25 cellular contexts compared by ENCODE assay signal in the genomic region with DNA sequence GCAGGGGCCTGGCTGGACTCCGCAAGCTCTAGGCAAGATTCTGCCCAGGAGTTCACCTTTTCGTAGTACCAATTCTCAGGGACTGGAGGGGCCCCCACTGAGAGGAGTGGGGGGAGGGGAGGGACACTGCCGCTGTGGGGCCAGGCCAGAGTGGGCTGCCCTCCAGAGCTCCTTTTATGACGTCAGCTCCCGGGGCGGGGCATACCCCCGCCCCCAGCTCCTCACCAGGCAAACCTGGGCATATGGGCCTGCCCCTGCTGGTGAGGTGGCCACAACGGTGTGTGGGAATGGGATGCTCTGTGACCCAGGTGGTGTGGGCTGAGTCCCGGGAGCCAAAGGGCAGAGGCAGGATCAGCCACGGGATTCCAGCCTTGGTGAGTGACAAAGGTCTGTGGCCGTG. TPM values are rescaled to one million over a fixed set of nuclear protein-coding genes. Genes with fewer than 3 reads are reported as not detected.
"Had no signal": no experiment of that assay in that cellular context is flagged by ENCODE, and none has a peak within 500 bp of the region (broad histone marks: within the 10 kb centered on the region; RNA-seq: fewer than 3 reads in every experiment).

No MANE protein-coding gene starts in this region.

- H3K4me2 ChIP-seq: SK-N-SH had no signal

- H3K4me3 ChIP-seq: MG63 had no signal

- H3K9me3 ChIP-seq: MG63, SK-N-SH had no signal

- H3K36me3 ChIP-seq: MG63 had no signal

- H3K9me2 ChIP-seq: SK-N-SH had no signal

- DNase-seq: IMR-90, Karpas-422, KG1, MG63, NCI-H1092, NCI-H1105 treated with DMSO at 0.1 percent for 48 hours, NCI-H1417 treated with DMSO at 0.1 percent for 48 hours, NCI-H146, NCI-H1694 treated with DMSO at 0.1 percent for 48 hours, NCI-H1930, NCI-H2081 treated with DMSO at 0.1 percent for 48 hours, NCI-H2171 treated with DMSO at 0.1 percent for 48 hours, NCI-H345, NCI-H446 treated with DMSO at 0.1 percent for 48 hours, NCI-H510A treated with DMSO at 0.1 percent for 48 hours, NCI-H526 treated with DMSO at 0.1 percent for 48 hours, NCI-H774, PC-3, SHP77, SK-N-SH, T-helper 1 cell had no signal

- H3K27ac ChIP-seq: RWPE1 had no signal

- ATAC-seq: Panc1, PC-3 had no signal

- H3K9ac ChIP-seq: SK-N-SH had no signal

RNA-seq across cellular contexts. Expression of gene DNAJB8, which starts 3.3 kb away (rescaled TPM):
- total RNA-seq: HT-29, IMR-90, PC-3, SK-MEL-5 had no signal
- polyA plus RNA-seq: IMR-90, SK-N-SH had no signal
